Comparison of ENCODE assay signal across 18 cellular contexts in the genomic region with DNA sequence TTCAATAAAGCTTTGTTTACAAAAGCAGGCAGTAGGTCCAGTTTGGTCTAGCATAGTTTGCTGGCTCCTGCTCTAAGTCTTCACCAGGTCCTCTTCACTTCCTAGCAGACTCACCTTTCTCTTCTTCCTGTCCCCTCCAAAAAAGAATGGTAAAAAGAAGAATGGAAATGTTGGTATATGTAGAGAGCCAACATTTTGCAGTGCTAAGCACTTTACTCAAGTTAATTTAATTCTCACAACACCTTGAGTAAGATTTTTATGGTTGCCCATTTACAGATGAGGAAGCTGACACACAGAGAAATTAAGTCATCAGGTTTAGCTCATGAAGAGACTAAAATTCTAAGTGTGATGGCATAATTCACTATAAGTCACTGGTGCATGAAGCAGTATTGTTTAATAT.
DNase-seq lines count a peak whose midpoint lies in the region; ATAC-seq, FAIRE-seq and TF ChIP-seq lines count a peak whose summit lies in the region.
"Had no signal": no experiment of that assay in that cellular context is flagged by ENCODE, and none has a peak within 500 bp of the region (broad histone marks: within the 10 kb centered on the region; RNA-seq: fewer than 3 reads in every experiment).

No MANE protein-coding gene starts in this region.

- H3K9me3 ChIP-seq in HEK293 (ENCODE audit: control insufficient read depth, insufficient read depth, low read depth, low read length) (no peaks in the 10 kb centered on the region), astrocyte (ENCODE audit: insufficient read depth, low read depth, low read length) (no peaks in the 10 kb centered on the region), neural progenitor cell (ENCODE audit: low read depth) (no peaks in the 10 kb centered on the region)
- H3K9me3 ChIP-seq: Caco-2, HAP-1 had no signal

- H3K27ac ChIP-seq in HEK293 (ENCODE audit: extremely low read depth, low read depth, low read length) (no peak overlapping the region), astrocyte (ENCODE audit: low read depth, low read length) (no peak overlapping the region), neural progenitor cell (no peak overlapping the region)
- H3K27ac ChIP-seq: C4-2B had no signal

- H3K36me3 ChIP-seq in HEK293 (ENCODE audit: control insufficient read depth in 2 of 2, insufficient read depth in 1 of 2, low read length in 2 of 2) = no peaks in the 10 kb centered on the region
- no peaks in the 10 kb centered on the region for H3K36me3 ChIP-seq in astrocyte (ENCODE audit: insufficient read depth, low read length)
- no peaks in the 10 kb centered on the region for H3K36me3 ChIP-seq in neural progenitor cell
- H3K36me3 ChIP-seq: HAP-1 had no signal

- H3K27me3 Mint-ChIP-seq in astrocyte (ENCODE audit: low read depth, unreplicated experiment) = peaks cover 4% of the 10 kb centered on the region
- no peaks in the 10 kb centered on the region for H3K27me3 Mint-ChIP-seq in glutamatergic neuron (ENCODE audit: unreplicated experiment)
- H3K27me3 Mint-ChIP-seq in neural progenitor cell (ENCODE audit: insufficient read depth, low read depth) = peaks cover 8% of the 10 kb centered on the region

- no peak for ATAC-seq in HG03460 (IDR thresholded peaks at IDR 0.05; ENCODE audit: unreplicated experiment)
- ATAC-seq: CD8-positive, alpha-beta T cell had no signal

- H3K27me3 ChIP-seq in astrocyte (ENCODE audit: insufficient read depth, low read length) = peaks cover 7% of the 10 kb centered on the region
- H3K27me3 ChIP-seq in neural progenitor cell = no peaks in the 10 kb centered on the region

- POLR2A ChIA-PET in HEK293 (lab: Yijun Ruan, JAX) = no interaction called here

- DNase-seq in astrocyte (ENCODE audit: low read depth) = no peak
- DNase-seq in glutamatergic neuron = no peak
- no peak for DNase-seq in neural progenitor cell (ENCODE audit: low spot score)
- DNase-seq in DMS153 treated with DMSO at 0.1 percent for 48 hours (lab: John Stamatoyannopoulos, UW; ENCODE audit: unreplicated experiment) = no peak
- DNase-seq in NOMO-1 treated with DMSO at 0.1 percent for 48 hours (lab: John Stamatoyannopoulos, UW; ENCODE audit: unreplicated experiment) = no peak
- DNase-seq: Caco-2; CD4-positive, CD25-positive, alpha-beta regulatory T cell; CD8-positive, alpha-beta T cell; DMS153; DMS79; GF-D8; GOT3 had no signal

- peaks cover 25% of the 10 kb centered on the region for H3F3A ChIP-seq in neural progenitor cell (ENCODE audit: low read depth)

- H3K4me3 ChIP-seq in HEK293 (ENCODE audit: low read depth, low read length) (no peak overlapping the region), astrocyte (ENCODE audit: insufficient read depth, low read depth, low read length) (no peak overlapping the region), neural progenitor cell (no peak overlapping the region)
- H3K4me3 ChIP-seq: HAP-1 had no signal

- H3K79me2 ChIP-seq in astrocyte (ENCODE audit: insufficient read depth, low read length) = no peaks in the 10 kb centered on the region
- no peaks in the 10 kb centered on the region for H3K79me2 ChIP-seq in neural progenitor cell (ENCODE audit: low read depth)

- H3K9me3 Mint-ChIP-seq in astrocyte (ENCODE audit: unreplicated experiment) = no peaks in the 10 kb centered on the region
- H3K9me3 Mint-ChIP-seq in glutamatergic neuron (ENCODE audit: unreplicated experiment) = no peaks in the 10 kb centered on the region
- H3K9me3 Mint-ChIP-seq in neural progenitor cell = no peaks in the 10 kb centered on the region
- H3K9me3 Mint-ChIP-seq: CD8-positive, alpha-beta T cell had no signal

- no peak overlapping the region for H2AFZ ChIP-seq in astrocyte (ENCODE audit: low read depth, low read length)
- no peak overlapping the region for H2AFZ ChIP-seq in neural progenitor cell (replicated peaks)

- H3K4me3 Mint-ChIP-seq in astrocyte (ENCODE audit: unreplicated experiment) (no peak overlapping the region), glutamatergic neuron (ENCODE audit: unreplicated experiment) (no peak overlapping the region), neural progenitor cell (no peak overlapping the region)
- H3K4me3 Mint-ChIP-seq: CD4-positive, CD25-positive, alpha-beta regulatory T cell; CD8-positive, alpha-beta T cell had no signal

- no peak for FAIRE-seq in astrocyte (lab: Jason Lieb, UNC)
- FAIRE-seq: GM12892, H54 had no signal

- H3K9ac ChIP-seq in astrocyte (ENCODE audit: low read length) (no peak overlapping the region), neural progenitor cell (no peak overlapping the region)

- CTCF ChIA-PET in HEK293 (lab: Yijun Ruan, JAX) = interaction anchor here (0.6 kb wide), 1 partner anchor 1105 kb away, joined by 3 read pairs; no protein-coding TSS in a partner anchor

- H4K20me1 ChIP-seq in astrocyte (ENCODE audit: insufficient read depth, low read length) (no peaks in the 10 kb centered on the region), neural progenitor cell (ENCODE audit: low read depth) (no peaks in the 10 kb centered on the region)

- H3K4me1 Mint-ChIP-seq in astrocyte (ENCODE audit: low read depth, unreplicated experiment) = peaks cover 18% of the 10 kb centered on the region
- peaks cover 34% of the 10 kb centered on the region for H3K4me1 Mint-ChIP-seq in glutamatergic neuron (ENCODE audit: low read depth, unreplicated experiment)
- peaks cover 77% of the 10 kb centered on the region for H3K4me1 Mint-ChIP-seq in neural progenitor cell
- H3K4me1 Mint-ChIP-seq: CD4-positive, CD25-positive, alpha-beta regulatory T cell had no signal

- H3K36me3 Mint-ChIP-seq in astrocyte (ENCODE audit: low read depth, unreplicated experiment) (peaks cover 9% of the 10 kb centered on the region), glutamatergic neuron (ENCODE audit: unreplicated experiment) (no peaks in the 10 kb centered on the region), neural progenitor cell (no peaks in the 10 kb centered on the region)
- H3K36me3 Mint-ChIP-seq: CD4-positive, CD25-positive, alpha-beta regulatory T cell; CD8-positive, alpha-beta T cell had no signal

- H3K27ac Mint-ChIP-seq in astrocyte (ENCODE audit: unreplicated experiment) (peak overlapping the region; percentile 41), glutamatergic neuron (ENCODE audit: unreplicated experiment) (peak overlapping the region; percentile 10), neural progenitor cell (peak overlapping the region; percentile 13)
- H3K27ac Mint-ChIP-seq: CD4-positive, CD25-positive, alpha-beta regulatory T cell; CD8-positive, alpha-beta T cell had no signal

- H3K4me1 ChIP-seq in HEK293 (ENCODE audit: control insufficient read depth, insufficient read depth, low read length) (peaks cover 7% of the 10 kb centered on the region; the same call in 1 of the 2 replicates), astrocyte (ENCODE audit: insufficient read depth, low read length) (peaks cover 17% of the 10 kb centered on the region), neural progenitor cell (peaks cover 50% of the 10 kb centered on the region)

- no peak for TF ChIP-seq CTCF in HEK293 (tag by site-specific recombination; IDR thresholded peaks at IDR 0.05)
- no peak for TF ChIP-seq CTCF in astrocyte (IDR thresholded peaks at IDR 0.05; ENCODE audit: insufficient read depth, low read depth, low read length)
- TF ChIP-seq CTCF in glutamatergic neuron (IDR thresholded peaks at IDR 0.05; ENCODE audit: partially characterized antibody, unreplicated experiment) = no peak
- TF ChIP-seq CTCF in neural progenitor cell (IDR thresholded peaks at IDR 0.05) = no peak

- H3K4me2 ChIP-seq in astrocyte (ENCODE audit: low read length) = no peak overlapping the region
- H3K4me2 ChIP-seq in neural progenitor cell = no peak overlapping the region

TF ChIP-seq in HEK293, 187 proteins besides CTCF, POLR2A, EP300 and RAD21:
- TF ChIP-seq ZNF791 (tag by site-specific recombination; IDR thresholded peaks at IDR 0.05) = no peak
- 0 out of 2 replicates have a peak, but pooled peaks have one; percentile 26 for TF ChIP-seq ZBTB21 (tag by site-specific recombination; IDR thresholded peaks at IDR 0.05)
- no peak for TF ChIP-seq ZEB2 (tag by site-specific recombination; IDR thresholded peaks at IDR 0.05)
- no peak for TF ChIP-seq ZXDB (tag by site-specific recombination; IDR thresholded peaks at IDR 0.05)
